In the genomic region with DNA sequence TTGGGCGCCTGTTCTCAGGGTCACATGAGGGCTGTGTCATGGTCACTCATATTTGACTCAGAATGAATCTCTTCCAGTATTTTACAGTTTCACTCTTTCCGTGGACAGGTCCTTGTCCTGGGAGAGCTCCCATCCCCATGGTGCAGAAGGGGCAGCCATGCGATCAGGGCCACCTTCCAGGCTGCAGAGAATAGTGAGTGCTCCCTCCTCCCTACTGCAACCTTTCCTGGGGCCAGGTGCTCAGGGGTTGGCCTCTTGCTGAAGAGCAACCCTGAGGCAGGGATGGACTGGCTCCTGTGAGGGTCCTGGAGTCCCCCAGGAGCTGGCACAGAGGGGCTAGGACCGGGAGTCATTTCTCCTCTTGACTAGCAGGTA, we compare ENCODE assay signal across 2 cellular contexts.
TF ChIP-seq lines count a peak whose summit lies in the region.

No MANE protein-coding gene starts in this region.

TF ChIP-seq in SK-N-SH, 30 proteins besides CTCF, POLR2A, EP300 and RAD21 (continued from another document):
- TF ChIP-seq TAF1 (IDR thresholded peaks at IDR 0.05; ENCODE audit: borderline replicate concordance, low read depth, low read length), result no peak
- TF ChIP-seq POLR2AphosphoS5 (IDR thresholded peaks at IDR 0.05; ENCODE audit: low read depth, low read length), result no peak
- TF ChIP-seq, protein P1, sequence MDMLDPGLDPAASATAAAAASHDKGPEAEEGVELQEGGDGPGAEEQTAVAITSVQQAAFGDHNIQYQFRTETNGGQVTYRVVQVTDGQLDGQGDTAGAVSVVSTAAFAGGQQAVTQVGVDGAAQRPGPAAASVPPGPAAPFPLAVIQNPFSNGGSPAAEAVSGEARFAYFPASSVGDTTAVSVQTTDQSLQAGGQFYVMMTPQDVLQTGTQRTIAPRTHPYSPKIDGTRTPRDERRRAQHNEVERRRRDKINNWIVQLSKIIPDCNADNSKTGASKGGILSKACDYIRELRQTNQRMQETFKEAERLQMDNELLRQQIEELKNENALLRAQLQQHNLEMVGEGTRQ (IDR thresholded peaks at IDR 0.05; ENCODE audit: borderline replicate concordance, low read depth, low read length), result no peak
- TF ChIP-seq MXI1 (IDR thresholded peaks at IDR 0.05; ENCODE audit: low read depth, low read length), result no peak
- TF ChIP-seq NRF1 (IDR thresholded peaks at IDR 0.05; ENCODE audit: low read depth, low read length), result no peak
- no peak for TF ChIP-seq GABPA (IDR thresholded peaks at IDR 0.05; ENCODE audit: low read depth)
- no peak for TF ChIP-seq RCOR1 (IDR thresholded peaks at IDR 0.05; ENCODE audit: low read length)
- TF ChIP-seq, protein P2, sequence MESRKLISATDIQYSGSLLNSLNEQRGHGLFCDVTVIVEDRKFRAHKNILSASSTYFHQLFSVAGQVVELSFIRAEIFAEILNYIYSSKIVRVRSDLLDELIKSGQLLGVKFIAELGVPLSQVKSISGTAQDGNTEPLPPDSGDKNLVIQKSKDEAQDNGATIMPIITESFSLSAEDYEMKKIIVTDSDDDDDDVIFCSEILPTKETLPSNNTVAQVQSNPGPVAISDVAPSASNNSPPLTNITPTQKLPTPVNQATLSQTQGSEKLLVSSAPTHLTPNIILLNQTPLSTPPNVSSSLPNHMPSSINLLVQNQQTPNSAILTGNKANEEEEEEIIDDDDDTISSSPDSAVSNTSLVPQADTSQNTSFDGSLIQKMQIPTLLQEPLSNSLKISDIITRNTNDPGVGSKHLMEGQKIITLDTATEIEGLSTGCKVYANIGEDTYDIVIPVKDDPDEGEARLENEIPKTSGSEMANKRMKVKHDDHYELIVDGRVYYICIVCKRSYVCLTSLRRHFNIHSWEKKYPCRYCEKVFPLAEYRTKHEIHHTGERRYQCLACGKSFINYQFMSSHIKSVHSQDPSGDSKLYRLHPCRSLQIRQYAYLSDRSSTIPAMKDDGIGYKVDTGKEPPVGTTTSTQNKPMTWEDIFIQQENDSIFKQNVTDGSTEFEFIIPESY (IDR thresholded peaks at IDR 0.05; ENCODE audit: borderline replicate concordance, low read depth), result no peak
- TF ChIP-seq, protein P3, sequence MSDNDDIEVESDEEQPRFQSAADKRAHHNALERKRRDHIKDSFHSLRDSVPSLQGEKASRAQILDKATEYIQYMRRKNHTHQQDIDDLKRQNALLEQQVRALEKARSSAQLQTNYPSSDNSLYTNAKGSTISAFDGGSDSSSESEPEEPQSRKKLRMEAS (IDR thresholded peaks at IDR 0.05; ENCODE audit: low read depth), result no peak
- TF ChIP-seq MEF2A (IDR thresholded peaks at IDR 0.05; ENCODE audit: borderline replicate concordance, low read depth), result no peak

TF ChIP-seq in SK-N-SH treated with all-trans-retinoic acid at 6 μM for 48 hours, 23 proteins besides CTCF, POLR2A, EP300 and RAD21 (continued from another document):
- TF ChIP-seq, protein P4, sequence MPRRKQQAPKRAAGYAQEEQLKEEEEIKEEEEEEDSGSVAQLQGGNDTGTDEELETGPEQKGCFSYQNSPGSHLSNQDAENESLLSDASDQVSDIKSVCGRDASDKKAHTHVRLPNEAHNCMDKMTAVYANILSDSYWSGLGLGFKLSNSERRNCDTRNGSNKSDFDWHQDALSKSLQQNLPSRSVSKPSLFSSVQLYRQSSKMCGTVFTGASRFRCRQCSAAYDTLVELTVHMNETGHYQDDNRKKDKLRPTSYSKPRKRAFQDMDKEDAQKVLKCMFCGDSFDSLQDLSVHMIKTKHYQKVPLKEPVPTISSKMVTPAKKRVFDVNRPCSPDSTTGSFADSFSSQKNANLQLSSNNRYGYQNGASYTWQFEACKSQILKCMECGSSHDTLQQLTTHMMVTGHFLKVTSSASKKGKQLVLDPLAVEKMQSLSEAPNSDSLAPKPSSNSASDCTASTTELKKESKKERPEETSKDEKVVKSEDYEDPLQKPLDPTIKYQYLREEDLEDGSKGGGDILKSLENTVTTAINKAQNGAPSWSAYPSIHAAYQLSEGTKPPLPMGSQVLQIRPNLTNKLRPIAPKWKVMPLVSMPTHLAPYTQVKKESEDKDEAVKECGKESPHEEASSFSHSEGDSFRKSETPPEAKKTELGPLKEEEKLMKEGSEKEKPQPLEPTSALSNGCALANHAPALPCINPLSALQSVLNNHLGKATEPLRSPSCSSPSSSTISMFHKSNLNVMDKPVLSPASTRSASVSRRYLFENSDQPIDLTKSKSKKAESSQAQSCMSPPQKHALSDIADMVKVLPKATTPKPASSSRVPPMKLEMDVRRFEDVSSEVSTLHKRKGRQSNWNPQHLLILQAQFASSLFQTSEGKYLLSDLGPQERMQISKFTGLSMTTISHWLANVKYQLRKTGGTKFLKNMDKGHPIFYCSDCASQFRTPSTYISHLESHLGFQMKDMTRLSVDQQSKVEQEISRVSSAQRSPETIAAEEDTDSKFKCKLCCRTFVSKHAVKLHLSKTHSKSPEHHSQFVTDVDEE (CRISPR knock-in tag; IDR thresholded peaks at IDR 0.05), result no peak
- TF ChIP-seq BACH2 (CRISPR knock-in tag; IDR thresholded peaks at IDR 0.05; ENCODE audit: borderline replicate concordance) (no peak), ZC3H10 (CRISPR knock-in tag; IDR thresholded peaks at IDR 0.05) (no peak), TOX (CRISPR knock-in tag; IDR thresholded peaks at IDR 0.05; ENCODE audit: borderline replicate concordance) (no peak), ISL1 (CRISPR knock-in tag; IDR thresholded peaks at IDR 0.05) (no peak), ZFP30 (CRISPR knock-in tag; IDR thresholded peaks at IDR 0.05) (no peak), ZNF565 (CRISPR knock-in tag; conservative IDR thresholded peaks at IDR 0.05; ENCODE audit: low read depth) (no peak), TCF4 (CRISPR knock-in tag; IDR thresholded peaks at IDR 0.05; ENCODE audit: borderline replicate concordance) (no peak), OSR1 (CRISPR knock-in tag; IDR thresholded peaks at IDR 0.05) (no peak), ZNF8 (CRISPR knock-in tag; IDR thresholded peaks at IDR 0.05) (no peak), SNAI2 (CRISPR knock-in tag; IDR thresholded peaks at IDR 0.05) (no peak), ESRRG (CRISPR knock-in tag; IDR thresholded peaks at IDR 0.05) (no peak), ZFP3 (CRISPR knock-in tag; IDR thresholded peaks at IDR 0.05) (no peak)
- TF ChIP-seq, protein P5, sequence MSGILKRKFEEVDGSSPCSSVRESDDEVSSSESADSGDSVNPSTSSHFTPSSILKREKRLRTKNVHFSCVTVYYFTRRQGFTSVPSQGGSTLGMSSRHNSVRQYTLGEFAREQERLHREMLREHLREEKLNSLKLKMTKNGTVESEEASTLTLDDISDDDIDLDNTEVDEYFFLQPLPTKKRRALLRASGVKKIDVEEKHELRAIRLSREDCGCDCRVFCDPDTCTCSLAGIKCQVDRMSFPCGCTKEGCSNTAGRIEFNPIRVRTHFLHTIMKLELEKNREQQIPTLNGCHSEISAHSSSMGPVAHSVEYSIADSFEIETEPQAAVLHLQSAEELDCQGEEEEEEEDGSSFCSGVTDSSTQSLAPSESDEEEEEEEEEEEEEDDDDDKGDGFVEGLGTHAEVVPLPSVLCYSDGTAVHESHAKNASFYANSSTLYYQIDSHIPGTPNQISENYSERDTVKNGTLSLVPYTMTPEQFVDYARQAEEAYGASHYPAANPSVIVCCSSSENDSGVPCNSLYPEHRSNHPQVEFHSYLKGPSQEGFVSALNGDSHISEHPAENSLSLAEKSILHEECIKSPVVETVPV (CRISPR knock-in tag; IDR thresholded peaks at IDR 0.05), result no peak
- TF ChIP-seq, protein P6, sequence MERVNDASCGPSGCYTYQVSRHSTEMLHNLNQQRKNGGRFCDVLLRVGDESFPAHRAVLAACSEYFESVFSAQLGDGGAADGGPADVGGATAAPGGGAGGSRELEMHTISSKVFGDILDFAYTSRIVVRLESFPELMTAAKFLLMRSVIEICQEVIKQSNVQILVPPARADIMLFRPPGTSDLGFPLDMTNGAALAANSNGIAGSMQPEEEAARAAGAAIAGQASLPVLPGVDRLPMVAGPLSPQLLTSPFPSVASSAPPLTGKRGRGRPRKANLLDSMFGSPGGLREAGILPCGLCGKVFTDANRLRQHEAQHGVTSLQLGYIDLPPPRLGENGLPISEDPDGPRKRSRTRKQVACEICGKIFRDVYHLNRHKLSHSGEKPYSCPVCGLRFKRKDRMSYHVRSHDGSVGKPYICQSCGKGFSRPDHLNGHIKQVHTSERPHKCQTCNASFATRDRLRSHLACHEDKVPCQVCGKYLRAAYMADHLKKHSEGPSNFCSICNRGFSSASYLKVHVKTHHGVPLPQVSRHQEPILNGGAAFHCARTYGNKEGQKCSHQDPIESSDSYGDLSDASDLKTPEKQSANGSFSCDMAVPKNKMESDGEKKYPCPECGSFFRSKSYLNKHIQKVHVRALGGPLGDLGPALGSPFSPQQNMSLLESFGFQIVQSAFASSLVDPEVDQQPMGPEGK (CRISPR knock-in tag; IDR thresholded peaks at IDR 0.05; ENCODE audit: borderline replicate concordance), result no peak
- TF ChIP-seq, protein P7, sequence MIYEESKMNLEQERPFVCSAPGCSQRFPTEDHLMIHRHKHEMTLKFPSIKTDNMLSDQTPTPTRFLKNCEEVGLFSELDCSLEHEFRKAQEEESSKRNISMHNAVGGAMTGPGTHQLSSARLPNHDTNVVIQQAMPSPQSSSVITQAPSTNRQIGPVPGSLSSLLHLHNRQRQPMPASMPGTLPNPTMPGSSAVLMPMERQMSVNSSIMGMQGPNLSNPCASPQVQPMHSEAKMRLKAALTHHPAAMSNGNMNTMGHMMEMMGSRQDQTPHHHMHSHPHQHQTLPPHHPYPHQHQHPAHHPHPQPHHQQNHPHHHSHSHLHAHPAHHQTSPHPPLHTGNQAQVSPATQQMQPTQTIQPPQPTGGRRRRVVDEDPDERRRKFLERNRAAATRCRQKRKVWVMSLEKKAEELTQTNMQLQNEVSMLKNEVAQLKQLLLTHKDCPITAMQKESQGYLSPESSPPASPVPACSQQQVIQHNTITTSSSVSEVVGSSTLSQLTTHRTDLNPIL (CRISPR knock-in tag; IDR thresholded peaks at IDR 0.05; ENCODE audit: low read depth), result no peak
